Comparison of ENCODE assay signal across 1 cellular context in the genomic region with DNA sequence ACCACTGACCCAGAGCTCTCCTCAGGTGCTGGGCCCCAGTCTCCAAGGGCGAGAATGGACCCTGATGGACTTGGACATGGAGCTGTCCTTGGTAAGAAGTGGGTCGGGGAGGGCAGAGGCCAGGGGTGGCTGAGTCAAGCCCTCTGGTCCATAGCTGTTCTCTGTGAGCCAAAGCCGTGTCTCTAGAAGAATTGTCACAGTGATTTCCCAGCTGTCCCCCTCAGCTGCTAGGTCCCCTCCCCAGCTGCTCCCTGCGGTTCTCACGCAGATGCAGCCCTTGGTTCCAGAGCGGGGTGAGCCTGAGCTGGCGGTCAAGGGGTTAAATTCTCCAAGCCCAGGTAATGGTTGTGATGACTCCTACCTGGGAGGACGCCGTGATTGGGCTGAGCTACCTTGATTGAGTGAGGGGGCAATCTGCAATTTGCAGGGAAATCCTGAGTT.
A peak's percentile ranks its signal among the peaks of the same experiment; 100 is the strongest.
TF ChIP-seq lines count a peak whose summit lies in the region.

No MANE protein-coding gene starts in this region.

TF ChIP-seq in SK-N-SH, 30 proteins besides CTCF, POLR2A, EP300 and RAD21:
- TF ChIP-seq, protein P1, sequence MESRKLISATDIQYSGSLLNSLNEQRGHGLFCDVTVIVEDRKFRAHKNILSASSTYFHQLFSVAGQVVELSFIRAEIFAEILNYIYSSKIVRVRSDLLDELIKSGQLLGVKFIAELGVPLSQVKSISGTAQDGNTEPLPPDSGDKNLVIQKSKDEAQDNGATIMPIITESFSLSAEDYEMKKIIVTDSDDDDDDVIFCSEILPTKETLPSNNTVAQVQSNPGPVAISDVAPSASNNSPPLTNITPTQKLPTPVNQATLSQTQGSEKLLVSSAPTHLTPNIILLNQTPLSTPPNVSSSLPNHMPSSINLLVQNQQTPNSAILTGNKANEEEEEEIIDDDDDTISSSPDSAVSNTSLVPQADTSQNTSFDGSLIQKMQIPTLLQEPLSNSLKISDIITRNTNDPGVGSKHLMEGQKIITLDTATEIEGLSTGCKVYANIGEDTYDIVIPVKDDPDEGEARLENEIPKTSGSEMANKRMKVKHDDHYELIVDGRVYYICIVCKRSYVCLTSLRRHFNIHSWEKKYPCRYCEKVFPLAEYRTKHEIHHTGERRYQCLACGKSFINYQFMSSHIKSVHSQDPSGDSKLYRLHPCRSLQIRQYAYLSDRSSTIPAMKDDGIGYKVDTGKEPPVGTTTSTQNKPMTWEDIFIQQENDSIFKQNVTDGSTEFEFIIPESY (IDR thresholded peaks at IDR 0.05; ENCODE audit: borderline replicate concordance, low read depth) = no peak
- TF ChIP-seq, protein P2, sequence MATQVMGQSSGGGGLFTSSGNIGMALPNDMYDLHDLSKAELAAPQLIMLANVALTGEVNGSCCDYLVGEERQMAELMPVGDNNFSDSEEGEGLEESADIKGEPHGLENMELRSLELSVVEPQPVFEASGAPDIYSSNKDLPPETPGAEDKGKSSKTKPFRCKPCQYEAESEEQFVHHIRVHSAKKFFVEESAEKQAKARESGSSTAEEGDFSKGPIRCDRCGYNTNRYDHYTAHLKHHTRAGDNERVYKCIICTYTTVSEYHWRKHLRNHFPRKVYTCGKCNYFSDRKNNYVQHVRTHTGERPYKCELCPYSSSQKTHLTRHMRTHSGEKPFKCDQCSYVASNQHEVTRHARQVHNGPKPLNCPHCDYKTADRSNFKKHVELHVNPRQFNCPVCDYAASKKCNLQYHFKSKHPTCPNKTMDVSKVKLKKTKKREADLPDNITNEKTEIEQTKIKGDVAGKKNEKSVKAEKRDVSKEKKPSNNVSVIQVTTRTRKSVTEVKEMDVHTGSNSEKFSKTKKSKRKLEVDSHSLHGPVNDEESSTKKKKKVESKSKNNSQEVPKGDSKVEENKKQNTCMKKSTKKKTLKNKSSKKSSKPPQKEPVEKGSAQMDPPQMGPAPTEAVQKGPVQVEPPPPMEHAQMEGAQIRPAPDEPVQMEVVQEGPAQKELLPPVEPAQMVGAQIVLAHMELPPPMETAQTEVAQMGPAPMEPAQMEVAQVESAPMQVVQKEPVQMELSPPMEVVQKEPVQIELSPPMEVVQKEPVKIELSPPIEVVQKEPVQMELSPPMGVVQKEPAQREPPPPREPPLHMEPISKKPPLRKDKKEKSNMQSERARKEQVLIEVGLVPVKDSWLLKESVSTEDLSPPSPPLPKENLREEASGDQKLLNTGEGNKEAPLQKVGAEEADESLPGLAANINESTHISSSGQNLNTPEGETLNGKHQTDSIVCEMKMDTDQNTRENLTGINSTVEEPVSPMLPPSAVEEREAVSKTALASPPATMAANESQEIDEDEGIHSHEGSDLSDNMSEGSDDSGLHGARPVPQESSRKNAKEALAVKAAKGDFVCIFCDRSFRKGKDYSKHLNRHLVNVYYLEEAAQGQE (IDR thresholded peaks at IDR 0.05; ENCODE audit: low read depth, low read length) = peak; percentile 76; the same call in 1 of the 2 replicates
